ENCODE assay signal across 17 cellular contexts in the genomic region with DNA sequence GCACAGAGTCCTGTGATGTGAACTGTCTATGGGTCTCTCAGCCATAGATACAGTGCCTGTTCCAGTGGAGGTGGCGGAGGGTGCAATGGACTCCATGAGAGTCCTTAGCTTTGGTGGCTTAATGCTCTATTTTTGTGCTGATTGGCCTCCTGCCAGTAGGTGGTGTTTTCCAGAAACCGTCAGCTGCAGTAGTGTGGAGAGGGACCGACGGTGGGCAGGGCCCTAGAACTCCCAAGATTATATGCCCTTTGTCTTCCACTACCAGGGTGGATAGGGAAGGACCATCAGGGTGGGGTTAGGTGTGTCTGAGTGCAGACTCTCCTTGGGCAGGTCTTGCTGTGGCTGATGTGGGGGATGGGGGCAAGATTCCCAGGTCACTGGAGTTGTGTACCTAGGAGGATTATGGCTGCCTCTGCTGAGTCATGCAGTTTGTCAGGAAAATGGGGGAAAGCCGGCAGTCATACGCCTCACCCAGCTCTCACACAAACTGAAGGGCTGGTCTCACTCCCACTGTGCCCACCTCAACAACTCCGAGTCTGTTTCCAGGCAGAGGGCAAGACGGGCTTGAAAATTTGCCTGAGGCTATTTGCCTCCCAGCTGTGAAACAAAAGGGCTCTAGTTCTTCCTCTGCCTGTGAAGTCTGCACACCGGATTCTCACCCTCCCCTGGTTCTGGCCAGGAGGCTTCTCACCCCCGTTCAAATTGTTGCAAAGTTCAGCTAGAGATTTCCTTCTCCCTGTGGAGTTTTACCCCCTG. TPM values are rescaled to one million over a fixed set of nuclear protein-coding genes. Genes with fewer than 3 reads are reported as not detected.
DNase-seq lines count a peak whose midpoint lies in the region; ATAC-seq, FAIRE-seq and TF ChIP-seq lines count a peak whose summit lies in the region.
"Had no signal": no experiment of that assay in that cellular context is flagged by ENCODE, and none has a peak within 500 bp of the region (broad histone marks: within the 10 kb centered on the region; RNA-seq: fewer than 3 reads in every experiment).

No MANE protein-coding gene starts in this region.

- no peak for TF ChIP-seq EP300 in H1 (IDR thresholded peaks at IDR 0.05; ENCODE audit: borderline replicate concordance in 1 of 2, low read depth in 2 of 2, low read length in 2 of 2)

- H3K79me1 ChIP-seq in H1 (ENCODE audit: low read depth, low read length) (no peaks in the 10 kb centered on the region), trophoblast cell (ENCODE audit: low read length) (peaks cover 11% of the 10 kb centered on the region)

- H4K8ac ChIP-seq in H1 (ENCODE audit: extremely low read depth, insufficient read depth, low read length) (no peak overlapping the region), trophoblast cell (ENCODE audit: low read depth, low read length) (peak overlapping the region; percentile 69)

- H3K18ac ChIP-seq in H1 (ENCODE audit: extremely low read depth, low read length) (no peak overlapping the region), trophoblast cell (ENCODE audit: low read length) (no peak overlapping the region)

- H3K9ac ChIP-seq in H1 (replicated peaks in 1 of 4; ENCODE audit: extremely low read depth in 1 of 4, low read depth in 3 of 4, low read length in 3 of 4) (no peak overlapping the region), trophoblast cell (ENCODE audit: low read length) (no peak overlapping the region)
- H3K9ac ChIP-seq: BLaER1, KMS-11 had no signal

- H3K4me3 ChIP-seq in H1 (ENCODE audit: extremely low read depth in 1 of 4, insufficient read depth in 2 of 4, low read depth in 3 of 4, low read length in 4 of 4) (no peak overlapping the region), trophoblast cell (ENCODE audit: low read depth, low read length) (no peak overlapping the region), gastrocnemius medialis (no peak overlapping the region)
- H3K4me3 ChIP-seq: BLaER1 had no signal

- POLR2A ChIA-PET in H1 (lab: Charles Lee; ENCODE audit: partially characterized antibody): interaction anchor here (0.9 to 1.5 kb wide), 2 partner anchors 23 kb away, joined by 3 read pairs; no protein-coding TSS in a partner anchor

- H3K27ac ChIP-seq in H1 (ENCODE audit: low read depth, low read length) (no peak overlapping the region), trophoblast cell (ENCODE audit: low read depth, low read length) (no peak overlapping the region), gastrocnemius medialis (no peak overlapping the region)
- H3K27ac ChIP-seq: 22Rv1, BLaER1, KMS-11 had no signal

- no peak overlapping the region for H2BK20ac ChIP-seq in H1 (ENCODE audit: low read length)

- no peak overlapping the region for H2BK15ac ChIP-seq in H1 (ENCODE audit: low read length)

- no peak overlapping the region for H4K12ac ChIP-seq in trophoblast cell (ENCODE audit: low read depth, low read length)

- H3K79me2 ChIP-seq in H1 (ENCODE audit: control insufficient read depth in 1 of 2, insufficient read depth in 2 of 2, low read length in 2 of 2) (no peaks in the 10 kb centered on the region), trophoblast cell (ENCODE audit: control insufficient read depth, insufficient read depth, low read length, poor library complexity) (no peaks in the 10 kb centered on the region)

- H3K4ac ChIP-seq in H1 (replicated peaks; ENCODE audit: insufficient read length, low read depth, low read length) (no peak overlapping the region), trophoblast cell (ENCODE audit: low read depth, low read length) (no peak overlapping the region)

- H3K56ac ChIP-seq in H1 (replicated peaks; ENCODE audit: insufficient read length, low read depth, low read length): no peak overlapping the region

- H3K4me1 ChIP-seq in H1 (replicated peaks in 1 of 4; ENCODE audit: control insufficient read depth in 3 of 4, insufficient read depth in 4 of 4, low read length in 3 of 4): no peaks in the 10 kb centered on the region
- H3K4me1 ChIP-seq in trophoblast cell (ENCODE audit: control insufficient read depth in 1 of 2, insufficient read depth in 2 of 2, low read length in 2 of 2): peaks cover 7 to 11% of the 10 kb centered on the region in 2 experiments
- H3K4me1 ChIP-seq in gastrocnemius medialis: no peaks in the 10 kb centered on the region
- H3K4me1 ChIP-seq: BLaER1 had no signal

- H3K23ac ChIP-seq in H1 (ENCODE audit: insufficient read length) (no peak overlapping the region), trophoblast cell (ENCODE audit: low read length) (no peak overlapping the region)

- no peak overlapping the region for H2BK12ac ChIP-seq in H1 (ENCODE audit: low read depth, low read length)
- peak overlapping the region; percentile 38 for H2BK12ac ChIP-seq in trophoblast cell (ENCODE audit: low read length)

- no peak for FAIRE-seq in H1 (lab: Jason Lieb, UNC)

- no peak overlapping the region for H4K5ac ChIP-seq in H1 (ENCODE audit: insufficient read length, low read depth, low read length)

- H3K4me2 ChIP-seq in H1 (ENCODE audit: insufficient read depth in 1 of 2, low read depth in 2 of 2, low read length in 2 of 2): no peak overlapping the region
- H3K4me2 ChIP-seq in trophoblast cell (ENCODE audit: low read length): no peak overlapping the region
- H3K4me2 ChIP-seq: BLaER1, KMS-11 had no signal

- TF ChIP-seq POLR2A in H1 (IDR thresholded peaks at IDR 0.05; ENCODE audit: control extremely low read depth in 1 of 2, low read depth in 2 of 2, low read length in 2 of 2) (no peak), gastrocnemius medialis (IDR thresholded peaks at IDR 0.05) (no peak)

- H3K14ac ChIP-seq in H1 (ENCODE audit: insufficient read length) (no peak overlapping the region), trophoblast cell (ENCODE audit: low read length) (peak overlapping the region; percentile 34)

- H2AFZ ChIP-seq in H1 (ENCODE audit: low read length) (peak overlapping the region; percentile 41), trophoblast cell (ENCODE audit: insufficient read depth, low read length, poor library complexity) (peak overlapping the region; percentile 41)

- H3K27me3 ChIP-seq in H1 (replicated peaks in 1 of 4; ENCODE audit: control insufficient read depth in 3 of 4, extremely low read depth in 1 of 4, insufficient read depth in 3 of 4, low read length in 3 of 4) (no peaks in the 10 kb centered on the region), trophoblast cell (ENCODE audit: insufficient read depth, low read length) (no peaks in the 10 kb centered on the region), gastrocnemius medialis (no peaks in the 10 kb centered on the region)
- H3K27me3 ChIP-seq: BLaER1 had no signal

- H4K91ac ChIP-seq in H1 (replicated peaks; ENCODE audit: insufficient read length, low read length): no peak overlapping the region
- H4K91ac ChIP-seq in trophoblast cell (ENCODE audit: low read depth, low read length): peak overlapping the region; percentile 83

- no peak for TF ChIP-seq RAD21 in H1 (IDR thresholded peaks at IDR 0.05 in 1 of 2, conservative IDR thresholded peaks at IDR 0.05 in 1 of 2; ENCODE audit: low read depth in 2 of 2, low read length in 2 of 2)

- no peaks in the 10 kb centered on the region for H3K23me2 ChIP-seq in H1 (ENCODE audit: low read depth, low read length)

- H3K36me3 ChIP-seq in H1 (ENCODE audit: control insufficient read depth in 2 of 4, insufficient read depth in 4 of 4, low read length in 3 of 4) (no peaks in the 10 kb centered on the region; a peak in 2 of 8 replicates), trophoblast cell (ENCODE audit: control insufficient read depth in 1 of 2, insufficient read depth in 2 of 2, low read length in 2 of 2) (peaks cover 0 to 3% of the 10 kb centered on the region in 2 experiments), gastrocnemius medialis (no peaks in the 10 kb centered on the region)
- H3K36me3 ChIP-seq: BLaER1 had no signal

- H2AK5ac ChIP-seq in H1 (ENCODE audit: low read depth, low read length) (no peak overlapping the region), trophoblast cell (ENCODE audit: low read length) (no peak overlapping the region)

- H2BK120ac ChIP-seq in H1 (replicated peaks; ENCODE audit: low read depth, low read length): no peak overlapping the region
- peak overlapping the region; percentile 86 for H2BK120ac ChIP-seq in trophoblast cell (ENCODE audit: insufficient read depth, low read length, poor library complexity)

- no peak for ATAC-seq in gastrocnemius medialis
- ATAC-seq: SK-N-SH treated with all-trans-retinoic acid at 6 μM for 48 hours had no signal

- H2BK5ac ChIP-seq in H1 (ENCODE audit: low read depth, low read length) (no peak overlapping the region), trophoblast cell (ENCODE audit: low read depth, low read length, poor library complexity) (peak overlapping the region; percentile 46)

- CTCF ChIA-PET in H1 (lab: Charles Lee; ENCODE audit: partially characterized antibody): interaction anchor here (0.7 to 1.5 kb wide), 7 partner anchors 9 to 52 kb away, joined by 3 read pairs; partner anchors contain the start of gene ZDHHC17

- TF ChIP-seq CTCF in H1 (IDR thresholded peaks at IDR 0.05; ENCODE audit: control extremely low read depth in 1 of 3, insufficient read depth in 1 of 3, low read depth in 1 of 3, low read length in 3 of 3) (peak in 1 of 3 experiments; percentile 18; a peak in 1 of 4 replicates), gastrocnemius medialis (IDR thresholded peaks at IDR 0.05 in 4 of 5, conservative IDR thresholded peaks at IDR 0.05 in 1 of 5) (no peak)

- 89% methylated on average over 10 of the region's 10 CpGs; no CpG with 5 or more reads in 1 of the 2 experiments for WGBS in H1 (ENCODE audit: extremely low coverage in 1 of 2, insufficient coverage in 1 of 2, insufficient read length in 1 of 2, insufficient replicate concordance in 2 of 2, low coverage in 1 of 2, low lambda C conversion rate in 2 of 2, missing lambda C conversion rate in 1 of 2), 2 experiments
- no CpG with 5 or more reads among the region's 10 CpGs for WGBS in trophoblast cell (ENCODE audit: extremely low coverage, insufficient coverage, insufficient read length)

- DNase-seq in DMS53 (lab: John Stamatoyannopoulos, UW) (peak; percentile 28), DMS53 treated with DMSO at 0.1 percent for 48 hours (lab: John Stamatoyannopoulos, UW; ENCODE audit: unreplicated experiment) (no peak), NCI-H69 (lab: John Stamatoyannopoulos, UW) (peak; percentile 71), H1 (ENCODE audit: low read depth in 1 of 2, low spot score in 2 of 2) (no peak), trophoblast cell (peak in 1 of 2 donors; percentile 63), RKO (ENCODE audit: low spot score) (no peak), gastrocnemius medialis (no peak), cerebellum (ENCODE audit: low spot score) (no peak)
- DNase-seq: HCEC 1CT; MM.1S; NCI-H2029 treated with DMSO at 0.1 percent for 48 hours; NCI-H524; NK-92 treated with Interleukin-12 subunit alpha and Interleukin-12 subunit beta, amount 100 ng/mL, for 24 hours had no signal

- H4K20me1 ChIP-seq in H1 (replicated peaks in 1 of 2; ENCODE audit: control insufficient read depth in 1 of 2, insufficient read depth in 2 of 2, low read length in 2 of 2): no peaks in the 10 kb centered on the region
- H4K20me1 ChIP-seq: BLaER1 had no signal

- H3K9me3 ChIP-seq in H1 (ENCODE audit: insufficient read depth in 2 of 2, low read depth in 1 of 2, low read length in 1 of 2) (peaks cover 7 to 9% of the 10 kb centered on the region in 2 experiments; a peak in 3 of 4 replicates), trophoblast cell (ENCODE audit: insufficient read depth, low read depth, low read length) (peaks cover 5% of the 10 kb centered on the region), gastrocnemius medialis (no peaks in the 10 kb centered on the region)

- in situ Hi-C loops in gastrocnemius medialis (cut with MboI; ENCODE audit: low sequenced_read_pairs in 4 of 4): no loop called here

- intact Hi-C loops in gastrocnemius medialis (cut with DNase I; ENCODE audit: low total_unique reads): no loop called here

RNA-seq across cellular contexts. Expression of gene ZDHHC17, which starts 24.9 kb away (rescaled TPM):
- total RNA-seq in H1 (2021; fragmentation: NEBNext Ultra II Directional; extraction: Animal tissue kit (Norgen Biotek cat#: 25700)): 27.6 and 32.1 TPM in 2 replicates
- polyA plus RNA-seq in H1 (2011; rRNA removed): 17.3 and 28.9 TPM in 2 replicates
- polyA plus RNA-seq in H1 (2011; cell fraction: cytosol; rRNA removed): 26.9 TPM
- 49.1 TPM for polyA plus RNA-seq in H1 (2011; cell fraction: nucleus; rRNA removed)
- 20.6 to 32.5 TPM (median 27.1 TPM) in 4 replicates for polyA plus RNA-seq in H1 (2012, experiment 1 of 2)
- 1.3 TPM for polyA plus RNA-seq in H1 (2012, experiment 2 of 2)
- 15.8 TPM for polyA plus RNA-seq in H1 (2013, experiment 1 of 2)
- polyA plus RNA-seq in H1 (2013, experiment 2 of 2): 14.0 TPM
- 149 and 270 TPM in 2 replicates for polyA minus RNA-seq in H1 (2011; rRNA and poly(A)+ RNA removed)
- 38.8 TPM for polyA minus RNA-seq in H1 (2011; cell fraction: cytosol; rRNA and poly(A)+ RNA removed)
- 145 TPM for polyA minus RNA-seq in H1 (2011; cell fraction: nucleus; rRNA and poly(A)+ RNA removed)
- polyA plus RNA-seq in trophoblast cell (2013): 12.3 and 13.2 TPM in 2 replicates
- total RNA-seq in gastrocnemius medialis (10 to 100 TPM; 15.5 to 35.6 (median 19.3) TPM), cerebellum (222 TPM)

Comparison
In these comparisons a context has a peak if more than half of its experiments do, and no peak if none do; other contexts are left out.
1. DNase-seq: peak in DMS53 (single experiment) and NCI-H69 (single experiment); none in DMS53 treated with DMSO at 0.1 percent for 48 hours (single experiment), H1 (0 of 2), RKO (single experiment), gastrocnemius medialis (0 of 2) and cerebellum (single experiment).